In the genomic region with DNA sequence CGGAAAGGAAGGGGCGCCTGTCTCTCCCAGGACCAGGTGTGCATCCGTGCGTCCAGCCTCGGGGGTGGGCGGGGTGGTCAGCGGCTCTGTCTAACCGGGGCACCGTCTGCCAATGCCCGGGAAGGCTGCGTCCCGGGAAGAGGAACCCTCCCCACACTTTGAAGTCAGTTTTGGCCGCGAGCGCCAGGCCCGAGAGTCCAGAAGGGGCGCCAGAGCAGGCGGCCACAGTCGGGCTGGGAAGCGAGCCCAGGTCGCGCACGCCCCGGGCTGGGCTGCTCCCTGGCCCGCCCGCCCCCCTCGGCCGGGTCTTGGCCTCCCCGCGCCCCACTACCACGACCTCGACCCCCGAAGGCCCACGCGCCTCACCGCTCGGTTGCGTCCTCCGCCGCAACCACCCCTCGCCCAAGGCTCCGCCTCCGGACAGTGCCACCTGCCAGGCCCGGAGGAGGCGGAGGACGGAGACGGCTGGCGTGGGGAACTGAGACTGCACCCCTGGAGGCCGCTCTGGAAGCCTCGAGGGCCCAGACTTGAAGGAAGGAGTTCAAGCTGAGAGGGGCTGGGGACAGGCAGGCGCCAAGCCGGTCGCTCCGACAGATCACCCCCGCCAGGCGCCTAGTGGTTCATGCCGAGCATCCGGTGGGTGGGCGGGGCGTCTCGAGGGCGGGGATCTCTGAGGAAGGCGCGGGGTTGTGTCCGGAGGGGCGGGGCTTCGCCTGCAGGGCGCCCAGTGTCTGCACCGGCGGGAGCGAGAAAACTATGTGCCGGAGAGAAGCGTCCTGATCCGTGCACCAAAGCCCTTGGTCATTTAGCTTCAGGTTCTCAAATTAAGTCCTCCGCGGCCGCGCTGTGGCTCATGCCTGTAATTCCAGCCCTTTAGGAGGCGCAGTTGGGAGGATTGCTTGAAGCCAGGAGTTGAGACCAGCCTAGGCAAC, we compare ENCODE assay signal across 8 cellular contexts. TPM values are rescaled to one million over a fixed set of nuclear protein-coding genes. Genes with fewer than 3 reads are reported as not detected.
DNase-seq lines count a peak whose midpoint lies in the region; ATAC-seq and TF ChIP-seq lines count a peak whose summit lies in the region.

A gene (minus strand): TSS at position 404 of the 932 bp plus-strand sequence. CDS start 1,093 bp downstream, outside the sequence.

- TF ChIP-seq CTCF in GM12864 (IDR thresholded peaks at IDR 0.05; ENCODE audit: low read depth, low read length, missing control alignments) = peak; percentile 55
- TF ChIP-seq CTCF in ovary (IDR thresholded peaks at IDR 0.05) = peak; percentile 20 to 44 (median 41)
- peak in 4 of 6 experiments; percentile 6 to 51 (median 20) for TF ChIP-seq CTCF in thyroid gland (IDR thresholded peaks at IDR 0.05)

- H3K4me3 ChIP-seq in GM12864 (ENCODE audit: low read depth, low read length) = peak within 1 kb of the TSS; percentile 92
- H3K4me3 ChIP-seq in ovary = peak within 1 kb of the TSS; percentile 93
- H3K4me3 ChIP-seq in thyroid gland (replicated peaks in 1 of 3) = peak within 1 kb of the TSS; percentile 65 to 83 (median 80)

- H3K4me1 ChIP-seq in ovary (ENCODE audit: insufficient read depth) = peaks cover 15% of the 10 kb centered on the region
- peaks cover 17 to 26% of the 10 kb centered on the region in 2 donors for H3K4me1 ChIP-seq in thyroid gland

- TF ChIP-seq EP300 in ovary (IDR thresholded peaks at IDR 0.05) = no peak

- H3K27ac Mint-ChIP-seq in activated naive CD8-positive, alpha-beta T cell treated with anti-CD3 and anti-CD28 coated beads for 36 hours = peak within 1 kb of the TSS; percentile 93

- peaks cover 18% of the 10 kb centered on the region for H3K4me1 Mint-ChIP-seq in activated naive CD8-positive, alpha-beta T cell treated with anti-CD3 and anti-CD28 coated beads for 36 hours

- DNase-seq in GM12864 (ENCODE audit: low read depth) (peak; percentile 75), NCI-H1105 (lab: John Stamatoyannopoulos, UW) (peak; percentile 88), SKM-1 treated with dmso at 0.1 percent for 144 hours (lab: John Stamatoyannopoulos, UW; ENCODE audit: unreplicated experiment) (peak; percentile 96), head of caudate nucleus (peak; percentile 92 to 99 (median 97)), ovary (peak; percentile 96 to 98 (median 97)), thyroid gland (peak; percentile 98 to 99)
- DNase-seq in activated naive CD8-positive, alpha-beta T cell treated with anti-CD3 and anti-CD28 coated beads for 36 hours = peak; percentile 94

- no peaks in the 10 kb centered on the region for H3K9me3 Mint-ChIP-seq in activated naive CD8-positive, alpha-beta T cell treated with anti-CD3 and anti-CD28 coated beads for 36 hours

- H3K27me3 ChIP-seq in ovary (no peaks in the 10 kb centered on the region), thyroid gland (no peaks in the 10 kb centered on the region)

- H3K9me3 ChIP-seq in ovary = no peaks in the 10 kb centered on the region
- no peaks in the 10 kb centered on the region for H3K9me3 ChIP-seq in thyroid gland

- TF ChIP-seq POLR2A in ovary (IDR thresholded peaks at IDR 0.05) (no peak), thyroid gland (IDR thresholded peaks at IDR 0.05) (peak in 1 of 2 donors; percentile 68)

- peaks cover 16% of the 10 kb centered on the region for H3K36me3 Mint-ChIP-seq in activated naive CD8-positive, alpha-beta T cell treated with anti-CD3 and anti-CD28 coated beads for 36 hours

- H3K4me3 Mint-ChIP-seq in activated naive CD8-positive, alpha-beta T cell treated with anti-CD3 and anti-CD28 coated beads for 36 hours = peak within 1 kb of the TSS; percentile 86

- H3K27ac ChIP-seq in ovary (peak within 1 kb of the TSS; percentile 85 to 97), thyroid gland (peak within 1 kb of the TSS; percentile 97 to 99 (median 98))

- ATAC-seq in HG02623 (IDR thresholded peaks at IDR 0.05; ENCODE audit: unreplicated experiment) = peak; percentile 57

- H3K36me3 ChIP-seq in ovary = no peaks in the 10 kb centered on the region
- H3K36me3 ChIP-seq in thyroid gland = no peaks in the 10 kb centered on the region

- intact Hi-C loops in head of caudate nucleus (cut with DNase I) = loop anchor here (5.0 to 10.0 kb wide), 2 partner anchors 33 to 79 kb away; a partner anchor contains a TSS
- intact Hi-C loops in ovary (cut with DNase I) = loop anchor here in 2 of 4 donors (10.0 kb wide), 2 partner anchors 79 to 309 kb away; a partner anchor contains a TSS
- intact Hi-C loops in thyroid gland (cut with DNase I) = loop anchor here (5.0 to 10.0 kb wide), 2 partner anchors 87 to 289 kb away; a partner anchor contains a TSS

- no peaks in the 10 kb centered on the region for H3K27me3 Mint-ChIP-seq in activated naive CD8-positive, alpha-beta T cell treated with anti-CD3 and anti-CD28 coated beads for 36 hours

- WGBS in ovary, 3 donors = 0 to 1% (median 0%) methylated on average over 39 to 79 of the region's 79 CpGs
- 1% methylated on average over 23 to 29 of the region's 79 CpGs for WGBS in thyroid gland, 2 donors

RNA-seq across cellular contexts. Expression of the gene that starts here (rescaled TPM):
- 10 to 100 TPM; 36.4 to 37.8 TPM for total RNA-seq in activated naive CD8-positive, alpha-beta T cell treated with anti-CD3 and anti-CD28 coated beads for 36 hours
- total RNA-seq in ovary (10 to 100 TPM; 26.9 to 33.5 (median 30.2) TPM), thyroid gland (10 to 100 TPM; 37.2 to 51.8 (median 45.6) TPM)
- polyA plus RNA-seq in ovary = 10 to 100 TPM in 1 of 2 donors, 1 to 10 TPM in 1; 1.3 to 39.1 TPM

Comparison
In these comparisons a context has a peak if more than half of its experiments do, and no peak if none do; other contexts are left out.
1. Peak in every context shown above with its lines: DNase-seq, ATAC-seq, H3K4me3 ChIP-seq and H3K27ac ChIP-seq.